1 cellular context compared by ENCODE assay signal in the genomic region with DNA sequence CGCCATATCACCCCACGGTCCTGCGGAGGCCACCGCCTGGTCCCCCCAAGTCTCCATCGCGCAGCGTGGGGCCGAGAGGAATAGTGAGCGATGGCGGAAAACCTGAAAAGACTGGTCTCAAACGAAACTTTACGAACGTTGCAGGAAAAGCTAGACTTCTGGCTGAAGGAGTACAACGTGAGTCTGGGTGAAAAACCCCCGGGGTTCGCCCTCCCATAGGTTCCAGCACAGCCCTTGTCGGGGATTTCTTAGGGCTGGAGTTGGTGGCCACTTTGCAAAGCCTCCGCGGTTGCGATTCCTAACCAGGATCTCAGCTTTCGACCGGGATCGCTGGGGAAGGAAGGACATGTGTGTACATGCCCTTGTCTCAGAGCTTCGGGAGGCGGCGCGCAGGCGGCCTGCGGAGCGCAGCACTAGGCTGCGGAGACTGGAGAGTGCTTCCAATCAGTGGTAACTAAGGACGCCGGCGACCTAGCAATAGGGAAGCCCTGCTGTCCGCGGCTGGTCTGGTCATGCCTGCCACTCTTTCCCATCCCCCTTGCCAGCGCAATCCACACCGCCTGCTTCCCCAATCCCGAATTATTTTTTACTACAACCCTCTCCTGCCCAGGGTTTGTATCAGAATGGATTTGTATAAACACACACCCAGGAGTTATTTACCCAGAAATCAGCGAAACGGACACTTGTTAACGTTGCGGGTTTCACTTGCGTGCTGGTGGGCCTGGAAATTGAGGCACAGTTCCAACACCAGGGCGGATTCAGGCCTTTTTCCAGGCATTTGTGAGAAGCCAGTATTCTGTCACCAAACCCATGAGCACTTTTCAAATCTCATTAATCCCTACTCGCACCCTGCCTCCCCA.
A peak's percentile ranks its signal among the peaks of the same experiment; 100 is the strongest.
TF ChIP-seq lines count a peak whose summit lies in the region.

No MANE protein-coding gene starts in this region.

TF ChIP-seq in WTC11, 78 proteins besides CTCF, POLR2A, EP300 and RAD21 (continued from another document and continues in another):
- TF ChIP-seq ZNF317 (CRISPR knock-in tag; IDR thresholded peaks at IDR 0.05; ENCODE audit: borderline replicate concordance, low read depth) (no peak), RORB (CRISPR knock-in tag; IDR thresholded peaks at IDR 0.05) (no peak), FOXP1 (CRISPR knock-in tag; IDR thresholded peaks at IDR 0.05; ENCODE audit: borderline replicate concordance) (no peak), ZBTB21 (CRISPR knock-in tag; IDR thresholded peaks at IDR 0.05; ENCODE audit: borderline replicate concordance) (no peak), SOX15 (CRISPR knock-in tag; IDR thresholded peaks at IDR 0.05) (no peak), ZNF121 (CRISPR knock-in tag; IDR thresholded peaks at IDR 0.05) (peak; percentile 65; the same call in 1 of the 2 replicates), NFE2L1 (CRISPR knock-in tag; IDR thresholded peaks at IDR 0.05) (no peak), GRHL2 (CRISPR knock-in tag; IDR thresholded peaks at IDR 0.05; ENCODE audit: insufficient replicate concordance, severe bottlenecking) (no peak), JAZF1 (CRISPR knock-in tag; IDR thresholded peaks at IDR 0.05) (no peak), IRF2 (CRISPR knock-in tag; IDR thresholded peaks at IDR 0.05; ENCODE audit: borderline replicate concordance, low read depth) (no peak), ATF3 (CRISPR knock-in tag; conservative IDR thresholded peaks at IDR 0.05) (no peak), PRDM15 (CRISPR knock-in tag; IDR thresholded peaks at IDR 0.05) (no peak), SP1 (CRISPR knock-in tag; conservative IDR thresholded peaks at IDR 0.05) (no peak), ATF1 (CRISPR knock-in tag; IDR thresholded peaks at IDR 0.05) (no peak), CREM (CRISPR knock-in tag; IDR thresholded peaks at IDR 0.05) (no peak), TEAD4 (CRISPR knock-in tag; IDR thresholded peaks at IDR 0.05) (no peak), FOXJ3 (CRISPR knock-in tag; IDR thresholded peaks at IDR 0.05; ENCODE audit: borderline replicate concordance) (no peak), JUN (CRISPR knock-in tag; IDR thresholded peaks at IDR 0.05) (no peak), ZNF423 (CRISPR knock-in tag; IDR thresholded peaks at IDR 0.05) (no peak), AFF4 (CRISPR knock-in tag; IDR thresholded peaks at IDR 0.05; ENCODE audit: borderline replicate concordance) (no peak), MXD4 (CRISPR knock-in tag; IDR thresholded peaks at IDR 0.05; ENCODE audit: borderline replicate concordance) (no peak), EMX1 (CRISPR knock-in tag; IDR thresholded peaks at IDR 0.05) (no peak), NR1H2 (CRISPR knock-in tag; IDR thresholded peaks at IDR 0.05) (no peak), GTF2I (CRISPR knock-in tag; conservative IDR thresholded peaks at IDR 0.05) (no peak), TP53 (CRISPR knock-in tag; IDR thresholded peaks at IDR 0.05) (peak; percentile 92), HMGA2 (CRISPR knock-in tag; IDR thresholded peaks at IDR 0.05) (no peak), E2F1 (CRISPR knock-in tag; IDR thresholded peaks at IDR 0.05) (no peak), HMGXB4 (CRISPR knock-in tag; IDR thresholded peaks at IDR 0.05) (peak; percentile 25; the same call in 1 of the 2 replicates), MAX (CRISPR knock-in tag; IDR thresholded peaks at IDR 0.05) (peak; percentile 73; the same call in 1 of the 2 replicates), ZNF232 (CRISPR knock-in tag; IDR thresholded peaks at IDR 0.05) (peak; percentile 80; the same call in 1 of the 2 replicates), CREB1 (CRISPR knock-in tag; IDR thresholded peaks at IDR 0.05) (no peak), MYBL2 (CRISPR knock-in tag; IDR thresholded peaks at IDR 0.05) (no peak), ZNF396 (CRISPR knock-in tag; IDR thresholded peaks at IDR 0.05; ENCODE audit: borderline replicate concordance) (no peak)
- TF ChIP-seq, protein P1, sequence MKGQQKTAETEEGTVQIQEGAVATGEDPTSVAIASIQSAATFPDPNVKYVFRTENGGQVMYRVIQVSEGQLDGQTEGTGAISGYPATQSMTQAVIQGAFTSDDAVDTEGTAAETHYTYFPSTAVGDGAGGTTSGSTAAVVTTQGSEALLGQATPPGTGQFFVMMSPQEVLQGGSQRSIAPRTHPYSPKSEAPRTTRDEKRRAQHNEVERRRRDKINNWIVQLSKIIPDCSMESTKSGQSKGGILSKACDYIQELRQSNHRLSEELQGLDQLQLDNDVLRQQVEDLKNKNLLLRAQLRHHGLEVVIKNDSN (CRISPR knock-in tag; IDR thresholded peaks at IDR 0.05) = no peak
- TF ChIP-seq, protein P2, sequence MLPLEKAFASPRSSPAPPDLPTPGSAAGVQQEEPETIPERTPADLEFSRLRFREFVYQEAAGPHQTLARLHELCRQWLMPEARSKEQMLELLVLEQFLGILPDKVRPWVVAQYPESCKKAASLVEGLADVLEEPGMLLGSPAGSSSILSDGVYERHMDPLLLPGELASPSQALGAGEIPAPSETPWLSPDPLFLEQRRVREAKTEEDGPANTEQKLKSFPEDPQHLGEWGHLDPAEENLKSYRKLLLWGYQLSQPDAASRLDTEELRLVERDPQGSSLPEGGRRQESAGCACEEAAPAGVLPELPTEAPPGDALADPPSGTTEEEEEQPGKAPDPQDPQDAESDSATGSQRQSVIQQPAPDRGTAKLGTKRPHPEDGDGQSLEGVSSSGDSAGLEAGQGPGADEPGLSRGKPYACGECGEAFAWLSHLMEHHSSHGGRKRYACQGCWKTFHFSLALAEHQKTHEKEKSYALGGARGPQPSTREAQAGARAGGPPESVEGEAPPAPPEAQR (CRISPR knock-in tag; IDR thresholded peaks at IDR 0.05) = no peak
- TF ChIP-seq, protein P3, sequence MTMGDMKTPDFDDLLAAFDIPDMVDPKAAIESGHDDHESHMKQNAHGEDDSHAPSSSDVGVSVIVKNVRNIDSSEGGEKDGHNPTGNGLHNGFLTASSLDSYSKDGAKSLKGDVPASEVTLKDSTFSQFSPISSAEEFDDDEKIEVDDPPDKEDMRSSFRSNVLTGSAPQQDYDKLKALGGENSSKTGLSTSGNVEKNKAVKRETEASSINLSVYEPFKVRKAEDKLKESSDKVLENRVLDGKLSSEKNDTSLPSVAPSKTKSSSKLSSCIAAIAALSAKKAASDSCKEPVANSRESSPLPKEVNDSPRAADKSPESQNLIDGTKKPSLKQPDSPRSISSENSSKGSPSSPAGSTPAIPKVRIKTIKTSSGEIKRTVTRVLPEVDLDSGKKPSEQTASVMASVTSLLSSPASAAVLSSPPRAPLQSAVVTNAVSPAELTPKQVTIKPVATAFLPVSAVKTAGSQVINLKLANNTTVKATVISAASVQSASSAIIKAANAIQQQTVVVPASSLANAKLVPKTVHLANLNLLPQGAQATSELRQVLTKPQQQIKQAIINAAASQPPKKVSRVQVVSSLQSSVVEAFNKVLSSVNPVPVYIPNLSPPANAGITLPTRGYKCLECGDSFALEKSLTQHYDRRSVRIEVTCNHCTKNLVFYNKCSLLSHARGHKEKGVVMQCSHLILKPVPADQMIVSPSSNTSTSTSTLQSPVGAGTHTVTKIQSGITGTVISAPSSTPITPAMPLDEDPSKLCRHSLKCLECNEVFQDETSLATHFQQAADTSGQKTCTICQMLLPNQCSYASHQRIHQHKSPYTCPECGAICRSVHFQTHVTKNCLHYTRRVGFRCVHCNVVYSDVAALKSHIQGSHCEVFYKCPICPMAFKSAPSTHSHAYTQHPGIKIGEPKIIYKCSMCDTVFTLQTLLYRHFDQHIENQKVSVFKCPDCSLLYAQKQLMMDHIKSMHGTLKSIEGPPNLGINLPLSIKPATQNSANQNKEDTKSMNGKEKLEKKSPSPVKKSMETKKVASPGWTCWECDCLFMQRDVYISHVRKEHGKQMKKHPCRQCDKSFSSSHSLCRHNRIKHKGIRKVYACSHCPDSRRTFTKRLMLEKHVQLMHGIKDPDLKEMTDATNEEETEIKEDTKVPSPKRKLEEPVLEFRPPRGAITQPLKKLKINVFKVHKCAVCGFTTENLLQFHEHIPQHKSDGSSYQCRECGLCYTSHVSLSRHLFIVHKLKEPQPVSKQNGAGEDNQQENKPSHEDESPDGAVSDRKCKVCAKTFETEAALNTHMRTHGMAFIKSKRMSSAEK (CRISPR knock-in tag; IDR thresholded peaks at IDR 0.05; ENCODE audit: borderline replicate concordance) = no peak
